ENCODE assay signal across 7 cellular contexts in the genomic region with DNA sequence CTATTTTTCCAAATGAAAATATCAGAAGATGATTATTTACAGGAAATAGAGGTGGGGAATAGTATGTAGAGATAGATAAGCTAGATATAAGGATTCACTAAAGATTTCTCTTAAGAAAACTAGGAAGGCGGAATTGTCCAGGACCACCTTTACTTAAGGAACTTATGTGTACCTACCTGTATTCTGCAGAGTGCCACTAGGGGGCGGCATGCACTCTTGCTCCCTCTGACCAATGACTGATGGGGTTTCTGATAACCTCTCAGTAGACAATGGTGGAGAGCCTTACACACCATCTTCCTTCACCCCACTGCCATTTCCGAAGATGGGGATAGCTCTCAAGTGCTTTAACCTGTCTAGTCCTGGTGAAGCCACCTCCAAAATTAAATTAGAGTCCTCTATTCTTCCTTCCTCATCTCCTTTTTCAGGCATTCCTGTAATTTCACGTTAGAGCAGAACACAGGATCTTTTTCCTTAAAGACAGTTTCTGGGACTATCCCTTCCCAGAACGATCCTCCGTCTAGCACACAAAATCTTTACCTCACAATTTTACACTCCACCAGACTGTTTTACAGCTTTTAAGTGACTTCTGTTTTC.
DNase-seq lines count a peak whose midpoint lies in the region; ATAC-seq and TF ChIP-seq lines count a peak whose summit lies in the region.

No MANE protein-coding gene starts in this region.

- no peak overlapping the region for H3K4me2 ChIP-seq in neural progenitor cell

- no peak overlapping the region for H3K4me3 Mint-ChIP-seq in endothelial cell (ENCODE audit: unreplicated experiment)
- no peak overlapping the region for H3K4me3 Mint-ChIP-seq in neural progenitor cell

- ATAC-seq in GM19455 (IDR thresholded peaks at IDR 0.05; ENCODE audit: unreplicated experiment) = peak; percentile 75
- peak; percentile 93 for ATAC-seq in HG03354 (IDR thresholded peaks at IDR 0.05; ENCODE audit: poor library complexity, severe bottlenecking, unreplicated experiment)

- H3K4me1 ChIP-seq in neural progenitor cell = peaks cover 20% of the 10 kb centered on the region

- no peaks in the 10 kb centered on the region for H3K36me3 ChIP-seq in neural progenitor cell

- H3K9me3 Mint-ChIP-seq in endothelial cell (ENCODE audit: unreplicated experiment) = no peaks in the 10 kb centered on the region
- peaks cover 2% of the 10 kb centered on the region for H3K9me3 Mint-ChIP-seq in neural progenitor cell

- no peak overlapping the region for H3K27ac ChIP-seq in neural progenitor cell

- H3K36me3 Mint-ChIP-seq in endothelial cell (ENCODE audit: low read depth, unreplicated experiment) = no peaks in the 10 kb centered on the region
- H3K36me3 Mint-ChIP-seq in neural progenitor cell = peaks cover 2% of the 10 kb centered on the region

- no peaks in the 10 kb centered on the region for H3K9me3 ChIP-seq in neural progenitor cell (ENCODE audit: low read depth)

- DNase-seq in GDM1 (lab: John Stamatoyannopoulos, UW) (peak; percentile 26), SHP77 treated with DMSO at 0.1 percent for 48 hours (lab: John Stamatoyannopoulos, UW) (peak; percentile 3), endothelial cell (ENCODE audit: low spot score) (peak; percentile 38), neural progenitor cell (ENCODE audit: low spot score) (peak; percentile 41), NCI-H524 treated with DMSO at 0.1 percent for 48 hours (lab: John Stamatoyannopoulos, UW) (no peak)

- no peaks in the 10 kb centered on the region for H3K27me3 Mint-ChIP-seq in endothelial cell (ENCODE audit: unreplicated experiment)
- no peaks in the 10 kb centered on the region for H3K27me3 Mint-ChIP-seq in neural progenitor cell (ENCODE audit: insufficient read depth, low read depth)

- peaks cover 3% of the 10 kb centered on the region for H3F3A ChIP-seq in neural progenitor cell (ENCODE audit: low read depth)

- H3K9ac ChIP-seq in neural progenitor cell = no peak overlapping the region

- H2AFZ ChIP-seq in neural progenitor cell (replicated peaks) = no peak overlapping the region

- H4K20me1 ChIP-seq in neural progenitor cell (ENCODE audit: low read depth) = no peaks in the 10 kb centered on the region

- H3K27ac Mint-ChIP-seq in endothelial cell (ENCODE audit: unreplicated experiment) (no peak overlapping the region), neural progenitor cell (no peak overlapping the region)

- H3K27me3 ChIP-seq in neural progenitor cell = no peaks in the 10 kb centered on the region

- TF ChIP-seq CTCF in endothelial cell (IDR thresholded peaks at IDR 0.05; ENCODE audit: unreplicated experiment) (peak; percentile 79), neural progenitor cell (IDR thresholded peaks at IDR 0.05) (peak; percentile 70)

- no peak overlapping the region for H3K4me3 ChIP-seq in neural progenitor cell

- H3K4me1 Mint-ChIP-seq in endothelial cell (ENCODE audit: unreplicated experiment) = peaks cover 8% of the 10 kb centered on the region
- peaks cover 14% of the 10 kb centered on the region for H3K4me1 Mint-ChIP-seq in neural progenitor cell

- no peaks in the 10 kb centered on the region for H3K79me2 ChIP-seq in neural progenitor cell (ENCODE audit: low read depth)
